ENCODE assay signal across 8 cellular contexts in the genomic region with DNA sequence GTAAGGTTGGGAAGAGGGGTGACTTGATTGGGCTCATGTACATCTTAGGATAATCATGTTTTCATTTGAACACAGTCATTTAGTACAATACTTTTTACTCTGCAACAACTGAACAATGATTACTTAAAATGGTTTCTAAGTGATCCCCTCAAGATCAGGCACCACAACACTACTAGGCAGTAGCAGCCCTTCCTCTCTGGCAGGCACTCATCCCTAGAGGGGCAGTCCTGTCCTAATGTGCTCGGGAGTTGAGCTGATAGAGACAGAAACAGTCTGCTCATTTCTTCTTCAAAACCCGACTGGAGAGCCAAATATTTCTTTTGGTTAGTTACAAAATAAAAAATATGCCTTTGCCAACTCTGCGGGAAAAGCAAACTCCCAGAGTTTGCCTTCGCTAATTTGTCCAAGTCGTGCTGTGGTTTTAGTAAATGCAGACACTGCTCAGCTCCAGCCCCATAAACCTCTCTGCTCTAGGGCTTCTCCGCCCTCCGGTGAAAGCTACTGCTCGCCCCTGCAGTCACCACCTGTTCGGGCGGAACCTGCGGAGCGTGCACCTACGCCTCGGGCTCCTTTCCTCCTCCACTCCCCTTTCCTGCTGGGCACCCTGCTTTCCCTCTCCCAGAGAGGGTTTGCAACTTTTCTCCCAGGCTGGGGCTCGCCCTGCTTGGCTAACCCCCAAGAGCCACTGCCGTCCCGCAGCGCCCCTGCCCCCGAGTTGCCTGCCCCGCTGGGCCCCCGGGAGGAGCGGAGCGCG. TPM values are rescaled to one million over a fixed set of nuclear protein-coding genes. Genes with fewer than 3 reads are reported as not detected.
DNase-seq lines count a peak whose midpoint lies in the region; ATAC-seq and TF ChIP-seq lines count a peak whose summit lies in the region.

No MANE protein-coding gene starts in this region.

- H3K4me3 ChIP-seq in sigmoid colon, result peak overlapping the region; percentile 25 to 60 (median 49)

- 1 to 3% methylated on average over 24 of the region's 24 CpGs for WGBS in sigmoid colon, 2 donors

- H3K9me3 ChIP-seq in sigmoid colon, result no peaks in the 10 kb centered on the region

- no peak for TF ChIP-seq EP300 in sigmoid colon (IDR thresholded peaks at IDR 0.05)

- H3K4me3 Mint-ChIP-seq in CD14-positive monocyte, result peak overlapping the region in 1 of 2 donors; percentile 46

- no peak for TF ChIP-seq POLR2A in sigmoid colon (IDR thresholded peaks at IDR 0.05)

- no peaks in the 10 kb centered on the region for H3K36me3 ChIP-seq in sigmoid colon

- TF ChIP-seq CTCF in sigmoid colon (IDR thresholded peaks at IDR 0.05) (no peak), CD14-positive monocyte (IDR thresholded peaks at IDR 0.05) (no peak)

- peaks cover 51 to 69% (median 59%) of the 10 kb centered on the region in 3 donors for H3K27me3 Mint-ChIP-seq in CD14-positive monocyte (ENCODE audit: low read depth in 3 of 3)

- H3K27ac ChIP-seq in sigmoid colon, result peak overlapping the region in 3 of 4 donors; percentile 16 to 84 (median 33)

- H3K4me1 ChIP-seq in sigmoid colon, result peaks cover 0 to 21% (median 18%) of the 10 kb centered on the region in 4 donors

- ATAC-seq in GM18517 (IDR thresholded peaks at IDR 0.05; ENCODE audit: unreplicated experiment) (peak; percentile 45), HG02852 (IDR thresholded peaks at IDR 0.05; ENCODE audit: unreplicated experiment) (peak; percentile 33), Right ventricle myocardium superior (ENCODE audit: poor library complexity) (peak; percentile 50)

- H3K27ac Mint-ChIP-seq in CD14-positive monocyte, result no peak overlapping the region

- DNase-seq in NCI-H748 treated with DMSO at 0.1 percent for 48 hours (lab: John Stamatoyannopoulos, UW), result peak; percentile 47
- DNase-seq in Right ventricle myocardium superior, result peak; percentile 38
- DNase-seq in sigmoid colon, result no peak
- DNase-seq in T-helper 1 cell, result no peak
- no peak for DNase-seq in CD14-positive monocyte (ENCODE audit: low spot score)
- no peak for DNase-seq in activated CD8-positive, alpha-beta memory T cell treated with anti-CD3 and anti-CD28 coated beads, Interleukin-2, amount 50 U/mL, for 4 hours

- H3K4me1 Mint-ChIP-seq in CD14-positive monocyte, result no peaks in the 10 kb centered on the region

- H3K9me3 Mint-ChIP-seq in CD14-positive monocyte, result peaks cover 0 to 8% (median 4%) of the 10 kb centered on the region in 7 donors

- H3K27me3 ChIP-seq in sigmoid colon, result peaks cover 5 to 35% (median 19%) of the 10 kb centered on the region in 3 donors

- H3K36me3 Mint-ChIP-seq in CD14-positive monocyte, result peaks cover 0 to 4% of the 10 kb centered on the region in 2 donors

- intact Hi-C loops in Right ventricle myocardium superior (cut with DNase I), result no loop called here
- intact Hi-C loops in sigmoid colon (cut with DNase I), result no loop called here
- intact Hi-C loops in CD14-positive monocyte (cut with micrococcal nuclease), result no loop called here

RNA-seq across cellular contexts. Expression of gene NPNT, which starts 0.5 kb away (rescaled TPM):
- total RNA-seq in Right ventricle myocardium superior (2.1 TPM), sigmoid colon (10 to 100 TPM in 1 of 4 donors, 1 to 10 TPM in 3; 5.8 to 11.4 (median 7.0) TPM)
- polyA plus RNA-seq in sigmoid colon (10 to 100 TPM in 1 of 3 donors, 1 to 10 TPM in 2; 3.0 to 16.5 (median 6.9) TPM), CD14-positive monocyte (not detected)

Comparison
In these comparisons a context has a peak if more than half of its experiments do, and no peak if none do; other contexts are left out.
1. DNase-seq: peak in NCI-H748 treated with DMSO at 0.1 percent for 48 hours (single experiment) and Right ventricle myocardium superior (single experiment); none in sigmoid colon (single experiment), T-helper 1 cell (0 of 5), CD14-positive monocyte (single experiment) and activated CD8-positive, alpha-beta memory T cell treated with anti-CD3 and anti-CD28 coated beads, Interleukin-2, amount 50 U/mL, for 4 hours (single experiment).
2. Peak in every context shown above with its lines, with median percentiles within 50 percentile points of each other: ATAC-seq.